In the genomic region with DNA sequence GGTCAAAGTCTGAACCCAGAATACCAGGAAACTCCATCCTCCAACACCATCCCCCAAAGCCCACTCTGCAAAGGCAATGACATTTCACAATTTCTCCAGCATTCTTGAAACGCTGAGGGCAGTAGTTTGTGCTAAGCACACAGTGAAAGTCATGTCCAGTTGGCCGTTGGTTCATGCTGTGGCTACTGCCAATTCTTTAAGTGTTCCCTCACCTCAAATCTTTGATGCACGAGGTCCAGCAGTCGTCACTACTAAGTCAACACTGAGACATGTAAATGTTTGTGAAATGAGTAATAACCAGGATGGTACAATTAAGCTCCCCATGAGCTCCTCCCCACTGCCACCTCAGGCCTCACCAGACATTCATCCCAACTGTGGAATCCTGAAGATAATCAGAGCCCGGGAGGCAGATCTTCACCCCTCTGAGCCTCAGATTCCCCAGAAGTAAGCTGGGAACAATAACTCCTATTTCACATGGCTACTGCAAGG, we compare ENCODE assay signal across 1 cellular context.
TF ChIP-seq lines count a peak whose summit lies in the region.

No MANE protein-coding gene starts in this region.

TF ChIP-seq in HepG2, 621 proteins besides CTCF, POLR2A, EP300 and RAD21 (continued from another document and continues in another):
- TF ChIP-seq GATA4 (IDR thresholded peaks at IDR 0.05; ENCODE audit: borderline replicate concordance, low read depth) (no peak), IRX3 (CRISPR knock-in tag; IDR thresholded peaks at IDR 0.05; ENCODE audit: borderline replicate concordance, low read depth) (no peak), SP4 (CRISPR knock-in tag; IDR thresholded peaks at IDR 0.05) (peak; percentile 72), SRF (IDR thresholded peaks at IDR 0.05; ENCODE audit: low read depth, low read length) (0 out of 2 replicates have a peak, but pooled peaks have one; percentile 4), ZNF563 (CRISPR knock-in tag; IDR thresholded peaks at IDR 0.05) (no peak), SP1 (IDR thresholded peaks at IDR 0.05) (no peak), SP1 (CRISPR knock-in tag; IDR thresholded peaks at IDR 0.05) (0 out of 2 replicates have a peak, but pooled peaks have one; percentile 21), ZNF547 (CRISPR knock-in tag; IDR thresholded peaks at IDR 0.05) (0 out of 2 replicates have a peak, but pooled peaks have one; percentile 44), TMF1 (CRISPR knock-in tag; IDR thresholded peaks at IDR 0.05; ENCODE audit: low read depth) (no peak), ZNF10 (CRISPR knock-in tag; IDR thresholded peaks at IDR 0.05; ENCODE audit: borderline replicate concordance, low read depth) (no peak), KDM1A (CRISPR knock-in tag; IDR thresholded peaks at IDR 0.05) (peak; percentile 91), ZNF660 (CRISPR knock-in tag; IDR thresholded peaks at IDR 0.05; ENCODE audit: borderline replicate concordance, low read depth) (no peak), TBL1XR1 (IDR thresholded peaks at IDR 0.05; ENCODE audit: borderline replicate concordance, low read length, partially characterized antibody) (peak; percentile 59), NONO (IDR thresholded peaks at IDR 0.05) (no peak), NONO (CRISPR knock-in tag; conservative IDR thresholded peaks at IDR 0.05) (peak; percentile 85), ZNF143 (CRISPR knock-in tag; IDR thresholded peaks at IDR 0.05) (no peak), ZFP62 (CRISPR knock-in tag; IDR thresholded peaks at IDR 0.05) (no peak), HDAC1 (CRISPR knock-in tag; IDR thresholded peaks at IDR 0.05) (peak; percentile 53; the same call in 1 of the 2 replicates), ZNF230 (CRISPR knock-in tag; IDR thresholded peaks at IDR 0.05) (no peak), ZNF775 (CRISPR knock-in tag; IDR thresholded peaks at IDR 0.05; ENCODE audit: borderline replicate concordance) (no peak), ZNF256 (CRISPR knock-in tag; conservative IDR thresholded peaks at IDR 0.05) (no peak), POLR2AphosphoS2 (IDR thresholded peaks at IDR 0.05; ENCODE audit: low read depth, low read length) (no peak), CHD2 (IDR thresholded peaks at IDR 0.05; ENCODE audit: low read depth, low read length) (peak; percentile 71; the same call in 1 of the 2 replicates), HNRNPUL1 (IDR thresholded peaks at IDR 0.05; ENCODE audit: low read depth, low read length) (no peak), RBFOX2 (IDR thresholded peaks at IDR 0.05; ENCODE audit: low read depth, low read length) (no peak), PHB2 (IDR thresholded peaks at IDR 0.05; ENCODE audit: partially characterized antibody) (no peak), TSC22D2 (CRISPR knock-in tag; IDR thresholded peaks at IDR 0.05; ENCODE audit: borderline replicate concordance) (no peak), ZNF75D (CRISPR knock-in tag; IDR thresholded peaks at IDR 0.05; ENCODE audit: borderline replicate concordance) (no peak), SNAPC2 (CRISPR knock-in tag; IDR thresholded peaks at IDR 0.05) (no peak), ZMYM4 (CRISPR knock-in tag; IDR thresholded peaks at IDR 0.05) (peak; percentile 82)
- TF ChIP-seq, protein P1, sequence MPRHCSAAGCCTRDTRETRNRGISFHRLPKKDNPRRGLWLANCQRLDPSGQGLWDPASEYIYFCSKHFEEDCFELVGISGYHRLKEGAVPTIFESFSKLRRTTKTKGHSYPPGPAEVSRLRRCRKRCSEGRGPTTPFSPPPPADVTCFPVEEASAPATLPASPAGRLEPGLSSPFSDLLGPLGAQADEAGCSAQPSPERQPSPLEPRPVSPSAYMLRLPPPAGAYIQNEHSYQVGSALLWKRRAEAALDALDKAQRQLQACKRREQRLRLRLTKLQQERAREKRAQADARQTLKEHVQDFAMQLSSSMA (CRISPR knock-in tag; IDR thresholded peaks at IDR 0.05), result no peak
- TF ChIP-seq, protein P2, sequence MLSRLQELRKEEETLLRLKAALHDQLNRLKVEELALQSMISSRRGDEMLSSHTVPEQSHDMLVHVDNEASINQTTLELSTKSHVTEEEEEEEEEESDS (CRISPR knock-in tag; IDR thresholded peaks at IDR 0.05; ENCODE audit: borderline replicate concordance), result no peak
- TF ChIP-seq, protein P3, sequence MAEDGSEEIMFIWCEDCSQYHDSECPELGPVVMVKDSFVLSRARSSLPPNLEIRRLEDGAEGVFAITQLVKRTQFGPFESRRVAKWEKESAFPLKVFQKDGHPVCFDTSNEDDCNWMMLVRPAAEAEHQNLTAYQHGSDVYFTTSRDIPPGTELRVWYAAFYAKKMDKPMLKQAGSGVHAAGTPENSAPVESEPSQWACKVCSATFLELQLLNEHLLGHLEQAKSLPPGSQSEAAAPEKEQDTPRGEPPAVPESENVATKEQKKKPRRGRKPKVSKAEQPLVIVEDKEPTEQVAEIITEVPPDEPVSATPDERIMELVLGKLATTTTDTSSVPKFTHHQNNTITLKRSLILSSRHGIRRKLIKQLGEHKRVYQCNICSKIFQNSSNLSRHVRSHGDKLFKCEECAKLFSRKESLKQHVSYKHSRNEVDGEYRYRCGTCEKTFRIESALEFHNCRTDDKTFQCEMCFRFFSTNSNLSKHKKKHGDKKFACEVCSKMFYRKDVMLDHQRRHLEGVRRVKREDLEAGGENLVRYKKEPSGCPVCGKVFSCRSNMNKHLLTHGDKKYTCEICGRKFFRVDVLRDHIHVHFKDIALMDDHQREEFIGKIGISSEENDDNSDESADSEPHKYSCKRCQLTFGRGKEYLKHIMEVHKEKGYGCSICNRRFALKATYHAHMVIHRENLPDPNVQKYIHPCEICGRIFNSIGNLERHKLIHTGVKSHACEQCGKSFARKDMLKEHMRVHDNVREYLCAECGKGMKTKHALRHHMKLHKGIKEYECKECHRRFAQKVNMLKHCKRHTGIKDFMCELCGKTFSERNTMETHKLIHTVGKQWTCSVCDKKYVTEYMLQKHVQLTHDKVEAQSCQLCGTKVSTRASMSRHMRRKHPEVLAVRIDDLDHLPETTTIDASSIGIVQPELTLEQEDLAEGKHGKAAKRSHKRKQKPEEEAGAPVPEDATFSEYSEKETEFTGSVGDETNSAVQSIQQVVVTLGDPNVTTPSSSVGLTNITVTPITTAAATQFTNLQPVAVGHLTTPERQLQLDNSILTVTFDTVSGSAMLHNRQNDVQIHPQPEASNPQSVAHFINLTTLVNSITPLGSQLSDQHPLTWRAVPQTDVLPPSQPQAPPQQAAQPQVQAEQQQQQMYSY (CRISPR knock-in tag; IDR thresholded peaks at IDR 0.05), result no peak
- TF ChIP-seq, protein P4, sequence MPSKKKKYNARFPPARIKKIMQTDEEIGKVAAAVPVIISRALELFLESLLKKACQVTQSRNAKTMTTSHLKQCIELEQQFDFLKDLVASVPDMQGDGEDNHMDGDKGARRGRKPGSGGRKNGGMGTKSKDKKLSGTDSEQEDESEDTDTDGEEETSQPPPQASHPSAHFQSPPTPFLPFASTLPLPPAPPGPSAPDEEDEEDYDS (CRISPR knock-in tag; IDR thresholded peaks at IDR 0.05), result peak; percentile 31; the same call in 1 of the 2 replicates
- TF ChIP-seq, protein P5, sequence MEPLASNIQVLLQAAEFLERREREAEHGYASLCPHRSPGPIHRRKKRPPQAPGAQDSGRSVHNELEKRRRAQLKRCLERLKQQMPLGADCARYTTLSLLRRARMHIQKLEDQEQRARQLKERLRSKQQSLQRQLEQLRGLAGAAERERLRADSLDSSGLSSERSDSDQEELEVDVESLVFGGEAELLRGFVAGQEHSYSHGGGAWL (CRISPR knock-in tag; IDR thresholded peaks at IDR 0.05), result no peak
- TF ChIP-seq, protein P6, sequence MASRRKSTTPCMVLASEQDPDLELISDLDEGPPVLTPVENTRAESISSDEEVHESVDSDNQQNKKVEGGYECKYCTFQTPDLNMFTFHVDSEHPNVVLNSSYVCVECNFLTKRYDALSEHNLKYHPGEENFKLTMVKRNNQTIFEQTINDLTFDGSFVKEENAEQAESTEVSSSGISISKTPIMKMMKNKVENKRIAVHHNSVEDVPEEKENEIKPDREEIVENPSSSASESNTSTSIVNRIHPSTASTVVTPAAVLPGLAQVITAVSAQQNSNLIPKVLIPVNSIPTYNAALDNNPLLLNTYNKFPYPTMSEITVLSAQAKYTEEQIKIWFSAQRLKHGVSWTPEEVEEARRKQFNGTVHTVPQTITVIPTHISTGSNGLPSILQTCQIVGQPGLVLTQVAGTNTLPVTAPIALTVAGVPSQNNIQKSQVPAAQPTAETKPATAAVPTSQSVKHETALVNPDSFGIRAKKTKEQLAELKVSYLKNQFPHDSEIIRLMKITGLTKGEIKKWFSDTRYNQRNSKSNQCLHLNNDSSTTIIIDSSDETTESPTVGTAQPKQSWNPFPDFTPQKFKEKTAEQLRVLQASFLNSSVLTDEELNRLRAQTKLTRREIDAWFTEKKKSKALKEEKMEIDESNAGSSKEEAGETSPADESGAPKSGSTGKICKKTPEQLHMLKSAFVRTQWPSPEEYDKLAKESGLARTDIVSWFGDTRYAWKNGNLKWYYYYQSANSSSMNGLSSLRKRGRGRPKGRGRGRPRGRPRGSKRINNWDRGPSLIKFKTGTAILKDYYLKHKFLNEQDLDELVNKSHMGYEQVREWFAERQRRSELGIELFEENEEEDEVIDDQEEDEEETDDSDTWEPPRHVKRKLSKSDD (CRISPR knock-in tag; IDR thresholded peaks at IDR 0.05; ENCODE audit: low read depth), result no peak
- TF ChIP-seq, protein P7, sequence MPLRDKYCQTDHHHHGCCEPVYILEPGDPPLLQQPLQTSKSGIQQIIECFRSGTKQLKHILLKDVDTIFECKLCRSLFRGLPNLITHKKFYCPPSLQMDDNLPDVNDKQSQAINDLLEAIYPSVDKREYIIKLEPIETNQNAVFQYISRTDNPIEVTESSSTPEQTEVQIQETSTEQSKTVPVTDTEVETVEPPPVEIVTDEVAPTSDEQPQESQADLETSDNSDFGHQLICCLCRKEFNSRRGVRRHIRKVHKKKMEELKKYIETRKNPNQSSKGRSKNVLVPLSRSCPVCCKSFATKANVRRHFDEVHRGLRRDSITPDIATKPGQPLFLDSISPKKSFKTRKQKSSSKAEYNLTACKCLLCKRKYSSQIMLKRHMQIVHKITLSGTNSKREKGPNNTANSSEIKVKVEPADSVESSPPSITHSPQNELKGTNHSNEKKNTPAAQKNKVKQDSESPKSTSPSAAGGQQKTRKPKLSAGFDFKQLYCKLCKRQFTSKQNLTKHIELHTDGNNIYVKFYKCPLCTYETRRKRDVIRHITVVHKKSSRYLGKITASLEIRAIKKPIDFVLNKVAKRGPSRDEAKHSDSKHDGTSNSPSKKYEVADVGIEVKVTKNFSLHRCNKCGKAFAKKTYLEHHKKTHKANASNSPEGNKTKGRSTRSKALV (CRISPR knock-in tag; IDR thresholded peaks at IDR 0.05), result no peak
- TF ChIP-seq, protein P8, sequence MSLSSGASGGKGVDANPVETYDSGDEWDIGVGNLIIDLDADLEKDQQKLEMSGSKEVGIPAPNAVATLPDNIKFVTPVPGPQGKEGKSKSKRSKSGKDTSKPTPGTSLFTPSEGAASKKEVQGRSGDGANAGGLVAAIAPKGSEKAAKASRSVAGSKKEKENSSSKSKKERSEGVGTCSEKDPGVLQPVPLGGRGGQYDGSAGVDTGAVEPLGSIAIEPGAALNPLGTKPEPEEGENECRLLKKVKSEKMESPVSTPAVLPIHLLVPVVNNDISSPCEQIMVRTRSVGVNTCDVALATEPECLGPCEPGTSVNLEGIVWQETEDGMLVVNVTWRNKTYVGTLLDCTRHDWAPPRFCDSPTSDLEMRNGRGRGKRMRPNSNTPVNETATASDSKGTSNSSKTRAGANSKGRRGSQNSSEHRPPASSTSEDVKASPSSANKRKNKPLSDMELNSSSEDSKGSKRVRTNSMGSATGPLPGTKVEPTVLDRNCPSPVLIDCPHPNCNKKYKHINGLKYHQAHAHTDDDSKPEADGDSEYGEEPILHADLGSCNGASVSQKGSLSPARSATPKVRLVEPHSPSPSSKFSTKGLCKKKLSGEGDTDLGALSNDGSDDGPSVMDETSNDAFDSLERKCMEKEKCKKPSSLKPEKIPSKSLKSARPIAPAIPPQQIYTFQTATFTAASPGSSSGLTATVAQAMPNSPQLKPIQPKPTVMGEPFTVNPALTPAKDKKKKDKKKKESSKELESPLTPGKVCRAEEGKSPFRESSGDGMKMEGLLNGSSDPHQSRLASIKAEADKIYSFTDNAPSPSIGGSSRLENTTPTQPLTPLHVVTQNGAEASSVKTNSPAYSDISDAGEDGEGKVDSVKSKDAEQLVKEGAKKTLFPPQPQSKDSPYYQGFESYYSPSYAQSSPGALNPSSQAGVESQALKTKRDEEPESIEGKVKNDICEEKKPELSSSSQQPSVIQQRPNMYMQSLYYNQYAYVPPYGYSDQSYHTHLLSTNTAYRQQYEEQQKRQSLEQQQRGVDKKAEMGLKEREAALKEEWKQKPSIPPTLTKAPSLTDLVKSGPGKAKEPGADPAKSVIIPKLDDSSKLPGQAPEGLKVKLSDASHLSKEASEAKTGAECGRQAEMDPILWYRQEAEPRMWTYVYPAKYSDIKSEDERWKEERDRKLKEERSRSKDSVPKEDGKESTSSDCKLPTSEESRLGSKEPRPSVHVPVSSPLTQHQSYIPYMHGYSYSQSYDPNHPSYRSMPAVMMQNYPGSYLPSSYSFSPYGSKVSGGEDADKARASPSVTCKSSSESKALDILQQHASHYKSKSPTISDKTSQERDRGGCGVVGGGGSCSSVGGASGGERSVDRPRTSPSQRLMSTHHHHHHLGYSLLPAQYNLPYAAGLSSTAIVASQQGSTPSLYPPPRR (CRISPR knock-in tag; IDR thresholded peaks at IDR 0.05; ENCODE audit: borderline replicate concordance), result peak; percentile 44; the same call in 1 of the 2 replicates
- TF ChIP-seq, protein P9, sequence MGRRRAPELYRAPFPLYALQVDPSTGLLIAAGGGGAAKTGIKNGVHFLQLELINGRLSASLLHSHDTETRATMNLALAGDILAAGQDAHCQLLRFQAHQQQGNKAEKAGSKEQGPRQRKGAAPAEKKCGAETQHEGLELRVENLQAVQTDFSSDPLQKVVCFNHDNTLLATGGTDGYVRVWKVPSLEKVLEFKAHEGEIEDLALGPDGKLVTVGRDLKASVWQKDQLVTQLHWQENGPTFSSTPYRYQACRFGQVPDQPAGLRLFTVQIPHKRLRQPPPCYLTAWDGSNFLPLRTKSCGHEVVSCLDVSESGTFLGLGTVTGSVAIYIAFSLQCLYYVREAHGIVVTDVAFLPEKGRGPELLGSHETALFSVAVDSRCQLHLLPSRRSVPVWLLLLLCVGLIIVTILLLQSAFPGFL (CRISPR knock-in tag; IDR thresholded peaks at IDR 0.05), result no peak
- TF ChIP-seq, protein P10, sequence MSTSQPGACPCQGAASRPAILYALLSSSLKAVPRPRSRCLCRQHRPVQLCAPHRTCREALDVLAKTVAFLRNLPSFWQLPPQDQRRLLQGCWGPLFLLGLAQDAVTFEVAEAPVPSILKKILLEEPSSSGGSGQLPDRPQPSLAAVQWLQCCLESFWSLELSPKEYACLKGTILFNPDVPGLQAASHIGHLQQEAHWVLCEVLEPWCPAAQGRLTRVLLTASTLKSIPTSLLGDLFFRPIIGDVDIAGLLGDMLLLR (CRISPR knock-in tag; IDR thresholded peaks at IDR 0.05), result no peak
- TF ChIP-seq, protein P11, sequence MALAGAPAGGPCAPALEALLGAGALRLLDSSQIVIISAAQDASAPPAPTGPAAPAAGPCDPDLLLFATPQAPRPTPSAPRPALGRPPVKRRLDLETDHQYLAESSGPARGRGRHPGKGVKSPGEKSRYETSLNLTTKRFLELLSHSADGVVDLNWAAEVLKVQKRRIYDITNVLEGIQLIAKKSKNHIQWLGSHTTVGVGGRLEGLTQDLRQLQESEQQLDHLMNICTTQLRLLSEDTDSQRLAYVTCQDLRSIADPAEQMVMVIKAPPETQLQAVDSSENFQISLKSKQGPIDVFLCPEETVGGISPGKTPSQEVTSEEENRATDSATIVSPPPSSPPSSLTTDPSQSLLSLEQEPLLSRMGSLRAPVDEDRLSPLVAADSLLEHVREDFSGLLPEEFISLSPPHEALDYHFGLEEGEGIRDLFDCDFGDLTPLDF (CRISPR knock-in tag; IDR thresholded peaks at IDR 0.05), result no peak
